25 cellular contexts compared by ENCODE assay signal in genomic region chr16:19102187-19102872, GRCh38. TPM values are rescaled to one million over a fixed set of nuclear protein-coding genes. Genes with fewer than 3 reads are reported as not detected.
DNase-seq lines count a peak whose midpoint lies in the region; TF ChIP-seq lines count a peak whose summit lies in the region.
"Had no signal": no experiment of that assay in that cellular context is flagged by ENCODE, and none has a peak within 500 bp of the region (broad histone marks: within the 10 kb centered on the region; RNA-seq: fewer than 3 reads in every experiment).

No MANE protein-coding gene starts in this region.

- H3K4me3 ChIP-seq in HEK293 (ENCODE audit: low read depth, low read length), result no peak overlapping the region
- H3K4me3 ChIP-seq in trophoblast cell (ENCODE audit: low read depth, low read length), result no peak overlapping the region
- H3K4me3 ChIP-seq: esophagus muscularis mucosa, sigmoid colon, SK-N-MC had no signal

- intact Hi-C loops in head of caudate nucleus (cut with DNase I), result no loop called here

- CTCF ChIA-PET in HEK293 (lab: Yijun Ruan, JAX), result interaction anchor here (0.6 to 1.6 kb wide), 2 partner anchors 10 to 12 kb away, joined by 3 to 4 read pairs; no protein-coding TSS in a partner anchor

- no peak overlapping the region for H2BK5ac ChIP-seq in trophoblast cell (ENCODE audit: low read depth, low read length, poor library complexity)

- H3K23ac ChIP-seq in trophoblast cell (ENCODE audit: low read length), result no peak overlapping the region

- H3K79me1 ChIP-seq in trophoblast cell (ENCODE audit: low read length), result no peaks in the 10 kb centered on the region

- no peaks in the 10 kb centered on the region for H3K79me2 ChIP-seq in trophoblast cell (ENCODE audit: control insufficient read depth, insufficient read depth, low read length, poor library complexity)

- no peak overlapping the region for H3K14ac ChIP-seq in trophoblast cell (ENCODE audit: low read length)

- peak overlapping the region; percentile 23 for H3K4me3 Mint-ChIP-seq in endothelial cell (ENCODE audit: unreplicated experiment)
- H3K4me3 Mint-ChIP-seq: CD4-positive, CD25-positive, alpha-beta regulatory T cell; neural crest cell; stimulated activated naive CD8-positive, alpha-beta T cell treated with anti-CD3 and anti-CD28 coated beads, Interleukin-15, Interleukin-2, amounts not matched to agents 100 ng/mL and 50 ng/mL, for 24 hours; T-helper 17 cell had no signal

- H4K8ac ChIP-seq in trophoblast cell (ENCODE audit: low read depth, low read length), result no peak overlapping the region

- H3K27ac Mint-ChIP-seq in endothelial cell (ENCODE audit: unreplicated experiment), result no peak overlapping the region
- H3K27ac Mint-ChIP-seq: CD4-positive, CD25-positive, alpha-beta regulatory T cell; stimulated activated naive CD8-positive, alpha-beta T cell treated with anti-CD3 and anti-CD28 coated beads, Interleukin-15, Interleukin-2, amounts not matched to agents 100 ng/mL and 50 ng/mL, for 24 hours; T-helper 17 cell had no signal

- H2BK120ac ChIP-seq in trophoblast cell (ENCODE audit: insufficient read depth, low read length, poor library complexity), result no peak overlapping the region

- no peaks in the 10 kb centered on the region for H3K9me3 Mint-ChIP-seq in endothelial cell (ENCODE audit: unreplicated experiment)

- no peak overlapping the region for H3K18ac ChIP-seq in trophoblast cell (ENCODE audit: low read length)

- no peak for TF ChIP-seq CTCF in HEK293 (tag by site-specific recombination; IDR thresholded peaks at IDR 0.05)
- TF ChIP-seq CTCF in endothelial cell (IDR thresholded peaks at IDR 0.05; ENCODE audit: unreplicated experiment), result no peak

- peak; percentile 97 for DNase-seq in NCI-H146 treated with DMSO at 0.1 percent for 48 hours (lab: John Stamatoyannopoulos, UW; ENCODE audit: unreplicated experiment)
- no peak for DNase-seq in endothelial cell (ENCODE audit: low spot score)
- DNase-seq in trophoblast cell, result peak; percentile 23 to 71
- DNase-seq in NCI-H2196 (lab: John Stamatoyannopoulos, UW; ENCODE audit: unreplicated experiment), result no peak
- DNase-seq in head of caudate nucleus, result no peak
- DNase-seq in NCI-H187 (lab: John Stamatoyannopoulos, UW), result no peak
- DNase-seq: activated CD4-positive, alpha-beta T cell treated with anti-CD3 and anti-CD28 coated beads for 4 hours; activated CD8-positive, alpha-beta memory T cell treated with anti-CD3 and anti-CD28 coated beads for 24 hours; activated gamma-delta T cell treated with Interleukin-2 at 50 U/mL for 16 hours; activated T-cell treated with anti-CD3 and anti-CD28 coated beads, Interleukin-2, amount 50 U/mL, for 1 hour; brain microvascular endothelial cell; CD4-positive, CD25-positive, alpha-beta regulatory T cell; NCI-H1092 treated with DMSO at 0.1 percent for 48 hours; NCI-H2081 treated with DMSO at 0.1 percent for 48 hours; NCI-H510A treated with DMSO at 0.1 percent for 48 hours; posterior cingulate gyrus; RPMI8226; sigmoid colon; stimulated activated CD4-positive, alpha-beta T cell treated with anti-CD3 and anti-CD28 coated beads, Interleukin-15, amount 100 ng/mL, for 24 hours; T-helper 17 cell had no signal

- H3K4me1 ChIP-seq in HEK293 (ENCODE audit: control insufficient read depth, insufficient read depth, low read length), result peaks cover 4% of the 10 kb centered on the region; the same call in 1 of the 2 replicates
- H3K4me1 ChIP-seq in trophoblast cell (ENCODE audit: control insufficient read depth in 1 of 2, insufficient read depth in 2 of 2, low read length in 2 of 2), result peaks cover 1 to 3% of the 10 kb centered on the region in 2 experiments
- H3K4me1 ChIP-seq: sigmoid colon had no signal

- no peak overlapping the region for H2BK12ac ChIP-seq in trophoblast cell (ENCODE audit: low read length)

- POLR2A ChIA-PET in HEK293 (lab: Yijun Ruan, JAX), result no interaction called here

- H3K4me1 Mint-ChIP-seq in endothelial cell (ENCODE audit: unreplicated experiment), result peaks cover 7% of the 10 kb centered on the region
- H3K4me1 Mint-ChIP-seq: CD4-positive, CD25-positive, alpha-beta regulatory T cell; T-helper 17 cell had no signal

- H3K27ac ChIP-seq in HEK293 (ENCODE audit: extremely low read depth, low read depth, low read length), result peak overlapping the region; percentile 8; the same call in 1 of the 2 replicates
- no peak overlapping the region for H3K27ac ChIP-seq in trophoblast cell (ENCODE audit: low read depth, low read length)
- H3K27ac ChIP-seq: brain microvascular endothelial cell, esophagus muscularis mucosa, sigmoid colon, SK-N-MC had no signal

- peaks cover 1% of the 10 kb centered on the region for H3K27me3 Mint-ChIP-seq in endothelial cell (ENCODE audit: unreplicated experiment)

- no CpG with 5 or more reads among the region's 16 CpGs for WGBS in trophoblast cell (ENCODE audit: extremely low coverage, insufficient coverage, insufficient read length)

- H3K36me3 ChIP-seq in HEK293 (ENCODE audit: control insufficient read depth in 2 of 2, insufficient read depth in 1 of 2, low read length in 2 of 2) (no peaks in the 10 kb centered on the region), trophoblast cell (ENCODE audit: control insufficient read depth in 1 of 2, insufficient read depth in 2 of 2, low read length in 2 of 2) (no peaks in the 10 kb centered on the region)
- H3K36me3 ChIP-seq: brain microvascular endothelial cell, esophagus muscularis mucosa, sigmoid colon had no signal

- H2AK5ac ChIP-seq in trophoblast cell (ENCODE audit: low read length), result no peak overlapping the region

- no peak overlapping the region for H3K4ac ChIP-seq in trophoblast cell (ENCODE audit: low read depth, low read length)

- H3K9ac ChIP-seq in trophoblast cell (ENCODE audit: low read length), result no peak overlapping the region

- no peak overlapping the region for H2AFZ ChIP-seq in trophoblast cell (ENCODE audit: insufficient read depth, low read length, poor library complexity)

- H4K91ac ChIP-seq in trophoblast cell (ENCODE audit: low read depth, low read length), result no peak overlapping the region

- no peak overlapping the region for H4K12ac ChIP-seq in trophoblast cell (ENCODE audit: low read depth, low read length)

- H3K4me2 ChIP-seq in trophoblast cell (ENCODE audit: low read length), result no peak overlapping the region

- no peaks in the 10 kb centered on the region for H3K27me3 ChIP-seq in trophoblast cell (ENCODE audit: insufficient read depth, low read length)
- H3K27me3 ChIP-seq: brain microvascular endothelial cell, esophagus muscularis mucosa had no signal

- H3K9me3 ChIP-seq in HEK293 (ENCODE audit: control insufficient read depth, insufficient read depth, low read depth, low read length) (no peaks in the 10 kb centered on the region), trophoblast cell (ENCODE audit: insufficient read depth, low read depth, low read length) (peaks cover 2% of the 10 kb centered on the region)
- H3K9me3 ChIP-seq: esophagus muscularis mucosa, sigmoid colon had no signal

- H3K36me3 Mint-ChIP-seq in endothelial cell (ENCODE audit: low read depth, unreplicated experiment), result no peaks in the 10 kb centered on the region

TF ChIP-seq in HEK293, 187 proteins besides CTCF, POLR2A, EP300 and RAD21 (continues in another document):
- TF ChIP-seq SP2 (tag by site-specific recombination; IDR thresholded peaks at IDR 0.05) (peak; percentile 43; the same call in 1 of the 2 replicates), ZNF132 (tag by site-specific recombination; IDR thresholded peaks at IDR 0.05; ENCODE audit: borderline replicate concordance) (no peak), TCF7L2 (IDR thresholded peaks at IDR 0.05; ENCODE audit: borderline replicate concordance, low read depth, low read length) (peak; percentile 52), ZNF629 (tag by site-specific recombination; IDR thresholded peaks at IDR 0.05) (peak; percentile 98), ZNF26 (tag by site-specific recombination; IDR thresholded peaks at IDR 0.05) (no peak), MEIS1 (CRISPR knock-in tag; IDR thresholded peaks at IDR 0.05; ENCODE audit: borderline replicate concordance) (0 out of 2 replicates have a peak, but pooled peaks have one; percentile 14), KLF8 (tag by site-specific recombination; IDR thresholded peaks at IDR 0.05) (peak; percentile 43; the same call in 1 of the 2 replicates), GLI2 (tag by site-specific recombination; IDR thresholded peaks at IDR 0.05; ENCODE audit: borderline replicate concordance, low read depth) (peak; percentile 65; the same call in 1 of the 2 replicates), HOXD13 (CRISPR knock-in tag; IDR thresholded peaks at IDR 0.05; ENCODE audit: borderline replicate concordance) (no peak), BCL11B (tag by site-specific recombination; IDR thresholded peaks at IDR 0.05; ENCODE audit: low read depth) (no peak), ZNF366 (tag by site-specific recombination; conservative IDR thresholded peaks at IDR 0.05) (peak; percentile 79), ZNF362 (tag by site-specific recombination; IDR thresholded peaks at IDR 0.05) (no peak), ZNF791 (tag by site-specific recombination; IDR thresholded peaks at IDR 0.05) (no peak), SETDB1 (IDR thresholded peaks at IDR 0.05; ENCODE audit: insufficient read length, low read length) (no peak)

RNA-seq across cellular contexts. Expression of gene ITPRIPL2, which starts 11.4 kb away (rescaled TPM):
- 65.1 TPM for total RNA-seq in endothelial cell (ENCODE audit: unreplicated experiment)
- 12.7 and 13.3 TPM in 2 replicates for polyA plus RNA-seq in trophoblast cell (2013)

RNA-seq across cellular contexts. Expression of gene COQ7, which starts 34.9 kb away (rescaled TPM):
- 15.3 TPM for total RNA-seq in endothelial cell (ENCODE audit: unreplicated experiment)
- polyA plus RNA-seq in trophoblast cell (2013), result 7.0 and 7.3 TPM in 2 replicates

Comparison
In these comparisons a context has a peak if more than half of its experiments do, and no peak if none do; other contexts are left out.
1. DNase-seq: peak in NCI-H146 treated with DMSO at 0.1 percent for 48 hours (single experiment) and trophoblast cell (2 of 2); none in endothelial cell (single experiment), NCI-H2196 (single experiment), head of caudate nucleus (0 of 42) and NCI-H187 (0 of 2).